Comparison of ENCODE assay signal across 9 cellular contexts in the genomic region with DNA sequence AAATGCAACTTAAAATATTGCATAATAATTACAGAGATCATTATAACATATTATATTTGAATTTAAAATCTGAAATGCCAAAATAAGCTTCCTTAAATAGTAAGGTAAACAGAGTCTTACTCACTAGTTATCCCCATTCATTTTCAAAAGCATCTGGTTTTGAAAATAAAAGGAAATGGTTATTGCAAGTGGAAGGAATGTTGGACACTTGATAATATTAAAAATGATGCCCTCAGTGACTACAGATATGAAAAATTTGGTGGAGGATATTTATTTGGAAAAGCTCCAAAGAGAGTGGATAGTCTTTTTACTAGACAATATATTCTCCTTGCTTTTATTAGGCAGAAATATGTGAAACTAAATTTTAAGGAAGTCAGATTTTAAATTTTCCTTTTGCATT. TPM values are rescaled to one million over a fixed set of nuclear protein-coding genes. Genes with fewer than 3 reads are reported as not detected.
"Had no signal": no experiment of that assay in that cellular context is flagged by ENCODE, and none has a peak within 500 bp of the region (broad histone marks: within the 10 kb centered on the region; RNA-seq: fewer than 3 reads in every experiment).

No MANE protein-coding gene starts in this region.

- DNase-seq: H9, HCEC 1CT had no signal

- H3K27me3 Mint-ChIP-seq: IgD-negative memory B cell had no signal

- H3K4me2 ChIP-seq: GM23338 had no signal

- H3K27ac Mint-ChIP-seq: GM23338, H9, IgD-negative memory B cell had no signal

- H3K4me1 Mint-ChIP-seq: GM23338, IgD-negative memory B cell had no signal

- H2AFZ ChIP-seq: GM23338 had no signal

- H3K36me3 Mint-ChIP-seq: IgD-negative memory B cell had no signal

- H3K27ac ChIP-seq: HL-60 had no signal

- ATAC-seq: GM23338, HepG2 had no signal

- H3K9me3 Mint-ChIP-seq: GM23338, H9, IgD-negative memory B cell had no signal

- H3K4me3 ChIP-seq: GM23338 had no signal

- H3K4me3 Mint-ChIP-seq: GM23338, H9, IgD-negative memory B cell had no signal

- FAIRE-seq: H1, H54, HepG2 had no signal

RNA-seq across cellular contexts. Expression of gene CDH19, which starts 39.7 kb away (rescaled TPM):
- total RNA-seq: H1, H9, HepG2, HT1080 had no signal
- polyA plus RNA-seq: H1, HepG2, IgD-negative memory B cell had no signal
